1 cellular context compared by ENCODE assay signal in the genomic region with DNA sequence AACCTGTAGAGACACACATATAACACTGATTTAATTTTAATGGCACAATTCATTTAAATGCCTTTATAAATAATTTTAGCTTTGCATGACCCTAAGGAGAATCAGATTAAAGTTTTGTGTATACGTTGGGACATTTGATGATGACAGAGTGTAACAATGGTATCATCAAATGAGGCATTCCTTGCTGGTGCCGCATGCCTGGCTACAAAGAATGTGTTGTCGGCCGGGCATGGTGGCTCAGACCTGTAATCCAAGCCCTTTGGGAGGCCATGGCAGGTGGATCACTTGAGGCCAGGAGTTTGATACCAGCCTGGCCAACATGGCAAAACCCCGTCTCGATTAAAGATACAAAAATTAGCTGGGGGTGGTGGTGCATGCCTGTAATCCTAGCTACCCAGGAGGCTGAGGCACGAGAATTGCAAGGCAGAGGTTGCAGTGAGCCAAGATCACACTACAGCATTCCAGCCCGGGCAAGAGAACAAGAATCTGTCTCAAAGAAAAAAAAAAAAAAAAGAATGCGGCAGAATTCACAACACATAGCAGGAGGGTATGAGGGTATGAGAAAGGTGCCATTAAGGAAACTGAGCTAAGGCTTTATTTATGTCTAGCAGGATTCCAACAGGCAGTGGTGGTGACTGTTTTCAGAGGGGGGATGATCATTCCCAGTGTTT.
TF ChIP-seq lines count a peak whose summit lies in the region.

No MANE protein-coding gene starts in this region.

TF ChIP-seq in H1, 55 proteins besides CTCF, POLR2A, EP300 and RAD21:
- TF ChIP-seq SP4 (IDR thresholded peaks at IDR 0.05; ENCODE audit: low read length) (no peak), PHF8 (conservative IDR thresholded peaks at IDR 0.05; ENCODE audit: low read depth, low read length) (no peak), TAF1 (IDR thresholded peaks at IDR 0.05; ENCODE audit: low read depth, low read length) (no peak), BCL11A (IDR thresholded peaks at IDR 0.05; ENCODE audit: low read depth in 2 of 2, low read length in 2 of 2) (no peak), HDAC2 (IDR thresholded peaks at IDR 0.05; ENCODE audit: borderline replicate concordance in 1 of 2, low read depth in 2 of 2, low read length in 2 of 2) (no peak), RXRA (IDR thresholded peaks at IDR 0.05; ENCODE audit: insufficient read depth, low read depth, low read length) (no peak), NANOG (IDR thresholded peaks at IDR 0.05; ENCODE audit: insufficient read depth, low read depth, low read length, poor library complexity, severe bottlenecking) (no peak)
- TF ChIP-seq, protein P1, sequence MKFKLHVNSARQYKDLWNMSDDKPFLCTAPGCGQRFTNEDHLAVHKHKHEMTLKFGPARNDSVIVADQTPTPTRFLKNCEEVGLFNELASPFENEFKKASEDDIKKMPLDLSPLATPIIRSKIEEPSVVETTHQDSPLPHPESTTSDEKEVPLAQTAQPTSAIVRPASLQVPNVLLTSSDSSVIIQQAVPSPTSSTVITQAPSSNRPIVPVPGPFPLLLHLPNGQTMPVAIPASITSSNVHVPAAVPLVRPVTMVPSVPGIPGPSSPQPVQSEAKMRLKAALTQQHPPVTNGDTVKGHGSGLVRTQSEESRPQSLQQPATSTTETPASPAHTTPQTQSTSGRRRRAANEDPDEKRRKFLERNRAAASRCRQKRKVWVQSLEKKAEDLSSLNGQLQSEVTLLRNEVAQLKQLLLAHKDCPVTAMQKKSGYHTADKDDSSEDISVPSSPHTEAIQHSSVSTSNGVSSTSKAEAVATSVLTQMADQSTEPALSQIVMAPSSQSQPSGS (IDR thresholded peaks at IDR 0.05; ENCODE audit: low read length) = no peak
- TF ChIP-seq, protein P2, sequence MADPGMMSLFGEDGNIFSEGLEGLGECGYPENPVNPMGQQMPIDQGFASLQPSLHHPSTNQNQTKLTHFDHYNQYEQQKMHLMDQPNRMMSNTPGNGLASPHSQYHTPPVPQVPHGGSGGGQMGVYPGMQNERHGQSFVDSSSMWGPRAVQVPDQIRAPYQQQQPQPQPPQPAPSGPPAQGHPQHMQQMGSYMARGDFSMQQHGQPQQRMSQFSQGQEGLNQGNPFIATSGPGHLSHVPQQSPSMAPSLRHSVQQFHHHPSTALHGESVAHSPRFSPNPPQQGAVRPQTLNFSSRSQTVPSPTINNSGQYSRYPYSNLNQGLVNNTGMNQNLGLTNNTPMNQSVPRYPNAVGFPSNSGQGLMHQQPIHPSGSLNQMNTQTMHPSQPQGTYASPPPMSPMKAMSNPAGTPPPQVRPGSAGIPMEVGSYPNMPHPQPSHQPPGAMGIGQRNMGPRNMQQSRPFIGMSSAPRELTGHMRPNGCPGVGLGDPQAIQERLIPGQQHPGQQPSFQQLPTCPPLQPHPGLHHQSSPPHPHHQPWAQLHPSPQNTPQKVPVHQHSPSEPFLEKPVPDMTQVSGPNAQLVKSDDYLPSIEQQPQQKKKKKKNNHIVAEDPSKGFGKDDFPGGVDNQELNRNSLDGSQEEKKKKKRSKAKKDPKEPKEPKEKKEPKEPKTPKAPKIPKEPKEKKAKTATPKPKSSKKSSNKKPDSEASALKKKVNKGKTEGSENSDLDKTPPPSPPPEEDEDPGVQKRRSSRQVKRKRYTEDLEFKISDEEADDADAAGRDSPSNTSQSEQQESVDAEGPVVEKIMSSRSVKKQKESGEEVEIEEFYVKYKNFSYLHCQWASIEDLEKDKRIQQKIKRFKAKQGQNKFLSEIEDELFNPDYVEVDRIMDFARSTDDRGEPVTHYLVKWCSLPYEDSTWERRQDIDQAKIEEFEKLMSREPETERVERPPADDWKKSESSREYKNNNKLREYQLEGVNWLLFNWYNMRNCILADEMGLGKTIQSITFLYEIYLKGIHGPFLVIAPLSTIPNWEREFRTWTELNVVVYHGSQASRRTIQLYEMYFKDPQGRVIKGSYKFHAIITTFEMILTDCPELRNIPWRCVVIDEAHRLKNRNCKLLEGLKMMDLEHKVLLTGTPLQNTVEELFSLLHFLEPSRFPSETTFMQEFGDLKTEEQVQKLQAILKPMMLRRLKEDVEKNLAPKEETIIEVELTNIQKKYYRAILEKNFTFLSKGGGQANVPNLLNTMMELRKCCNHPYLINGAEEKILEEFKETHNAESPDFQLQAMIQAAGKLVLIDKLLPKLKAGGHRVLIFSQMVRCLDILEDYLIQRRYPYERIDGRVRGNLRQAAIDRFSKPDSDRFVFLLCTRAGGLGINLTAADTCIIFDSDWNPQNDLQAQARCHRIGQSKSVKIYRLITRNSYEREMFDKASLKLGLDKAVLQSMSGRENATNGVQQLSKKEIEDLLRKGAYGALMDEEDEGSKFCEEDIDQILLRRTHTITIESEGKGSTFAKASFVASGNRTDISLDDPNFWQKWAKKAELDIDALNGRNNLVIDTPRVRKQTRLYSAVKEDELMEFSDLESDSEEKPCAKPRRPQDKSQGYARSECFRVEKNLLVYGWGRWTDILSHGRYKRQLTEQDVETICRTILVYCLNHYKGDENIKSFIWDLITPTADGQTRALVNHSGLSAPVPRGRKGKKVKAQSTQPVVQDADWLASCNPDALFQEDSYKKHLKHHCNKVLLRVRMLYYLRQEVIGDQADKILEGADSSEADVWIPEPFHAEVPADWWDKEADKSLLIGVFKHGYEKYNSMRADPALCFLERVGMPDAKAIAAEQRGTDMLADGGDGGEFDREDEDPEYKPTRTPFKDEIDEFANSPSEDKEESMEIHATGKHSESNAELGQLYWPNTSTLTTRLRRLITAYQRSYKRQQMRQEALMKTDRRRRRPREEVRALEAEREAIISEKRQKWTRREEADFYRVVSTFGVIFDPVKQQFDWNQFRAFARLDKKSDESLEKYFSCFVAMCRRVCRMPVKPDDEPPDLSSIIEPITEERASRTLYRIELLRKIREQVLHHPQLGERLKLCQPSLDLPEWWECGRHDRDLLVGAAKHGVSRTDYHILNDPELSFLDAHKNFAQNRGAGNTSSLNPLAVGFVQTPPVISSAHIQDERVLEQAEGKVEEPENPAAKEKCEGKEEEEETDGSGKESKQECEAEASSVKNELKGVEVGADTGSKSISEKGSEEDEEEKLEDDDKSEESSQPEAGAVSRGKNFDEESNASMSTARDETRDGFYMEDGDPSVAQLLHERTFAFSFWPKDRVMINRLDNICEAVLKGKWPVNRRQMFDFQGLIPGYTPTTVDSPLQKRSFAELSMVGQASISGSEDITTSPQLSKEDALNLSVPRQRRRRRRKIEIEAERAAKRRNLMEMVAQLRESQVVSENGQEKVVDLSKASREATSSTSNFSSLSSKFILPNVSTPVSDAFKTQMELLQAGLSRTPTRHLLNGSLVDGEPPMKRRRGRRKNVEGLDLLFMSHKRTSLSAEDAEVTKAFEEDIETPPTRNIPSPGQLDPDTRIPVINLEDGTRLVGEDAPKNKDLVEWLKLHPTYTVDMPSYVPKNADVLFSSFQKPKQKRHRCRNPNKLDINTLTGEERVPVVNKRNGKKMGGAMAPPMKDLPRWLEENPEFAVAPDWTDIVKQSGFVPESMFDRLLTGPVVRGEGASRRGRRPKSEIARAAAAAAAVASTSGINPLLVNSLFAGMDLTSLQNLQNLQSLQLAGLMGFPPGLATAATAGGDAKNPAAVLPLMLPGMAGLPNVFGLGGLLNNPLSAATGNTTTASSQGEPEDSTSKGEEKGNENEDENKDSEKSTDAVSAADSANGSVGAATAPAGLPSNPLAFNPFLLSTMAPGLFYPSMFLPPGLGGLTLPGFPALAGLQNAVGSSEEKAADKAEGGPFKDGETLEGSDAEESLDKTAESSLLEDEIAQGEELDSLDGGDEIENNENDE (IDR thresholded peaks at IDR 0.05; ENCODE audit: insufficient replicate concordance, low read length) = no peak
